ENCODE assay signal across 9 cellular contexts in genomic region chr18:66616523-66616983, GRCh38. TPM values are rescaled to one million over a fixed set of nuclear protein-coding genes. Genes with fewer than 3 reads are reported as not detected.
A peak's percentile ranks its signal among the peaks of the same experiment; 100 is the strongest.
DNase-seq lines count a peak whose midpoint lies in the region; ATAC-seq and TF ChIP-seq lines count a peak whose summit lies in the region.
"Had no signal": no experiment of that assay in that cellular context is flagged by ENCODE, and none has a peak within 500 bp of the region (broad histone marks: within the 10 kb centered on the region; RNA-seq: fewer than 3 reads in every experiment).

No MANE protein-coding gene starts in this region.

- H3K4me3 ChIP-seq in HFF-Myc (replicated peaks; ENCODE audit: low read depth, low read length) (no peak overlapping the region), psoas muscle (no peak overlapping the region), thyroid gland (replicated peaks in 1 of 3) (no peak overlapping the region)

- TF ChIP-seq POLR2A in thyroid gland (IDR thresholded peaks at IDR 0.05): no peak

- H3K27me3 ChIP-seq in psoas muscle (ENCODE audit: insufficient read depth in 3 of 3, low read length in 2 of 3): no peaks in the 10 kb centered on the region
- no peaks in the 10 kb centered on the region for H3K27me3 ChIP-seq in thyroid gland

- no peaks in the 10 kb centered on the region for H3K4me1 ChIP-seq in psoas muscle
- no peaks in the 10 kb centered on the region for H3K4me1 ChIP-seq in thyroid gland

- H3K9me3 ChIP-seq in psoas muscle (no peaks in the 10 kb centered on the region), thyroid gland (no peaks in the 10 kb centered on the region)

- no peaks in the 10 kb centered on the region for H3K36me3 ChIP-seq in psoas muscle (ENCODE audit: insufficient read depth in 1 of 2, low read depth in 1 of 2)
- H3K36me3 ChIP-seq in thyroid gland: no peaks in the 10 kb centered on the region

- no peak overlapping the region for H3K27ac ChIP-seq in psoas muscle
- no peak overlapping the region for H3K27ac ChIP-seq in thyroid gland

- POLR2A ChIA-PET in GM10248 (lab: Yijun Ruan, JAX): no interaction called here

- intact Hi-C loops in psoas muscle (cut with DNase I) (no loop called here), thyroid gland (cut with DNase I) (no loop called here)

- no peak for ATAC-seq in psoas muscle

- CTCF ChIA-PET in GM10248 (lab: Yijun Ruan, JAX): no interaction called here

- DNase-seq in GM10248 (ENCODE audit: extremely low spot score) (no peak), HFF-Myc (ENCODE audit: extremely low read depth, low read depth) (no peak), NCI-H526 (lab: John Stamatoyannopoulos, UW) (peak; percentile 10 to 74), iPS DF 4.7 (ENCODE audit: extremely low read depth, low spot score) (peak; percentile 9), psoas muscle (no peak), thyroid gland (no peak), NOMO-1 treated with dmso at 0.1 percent for 144 hours (lab: John Stamatoyannopoulos, UW; ENCODE audit: unreplicated experiment) (no peak)
- DNase-seq in activated effector memory CD4-positive, alpha-beta T cell treated with anti-CD3 and anti-CD28 coated beads, Interleukin-2, amount 50 U/mL, for 16 hours: no peak

- 66 to 74% (median 66%) methylated on average over 4 of the region's 4 CpGs for WGBS in psoas muscle, 3 donors
- WGBS in thyroid gland, 2 donors: 51 to 64% methylated on average over 4 of the region's 4 CpGs

- TF ChIP-seq CTCF in GM10248 (IDR thresholded peaks at IDR 0.05; ENCODE audit: control extremely low read depth, extremely low read depth, low read depth, missing control alignments) (peak; percentile 35), HFF-Myc (IDR thresholded peaks at IDR 0.05; ENCODE audit: low read depth, low read length, missing control alignments) (peak; percentile 6), psoas muscle (IDR thresholded peaks at IDR 0.05) (no peak), thyroid gland (IDR thresholded peaks at IDR 0.05) (peak in 1 of 6 experiments; percentile 23)

RNA-seq across cellular contexts. Expression of gene CDH19, which starts 12.7 kb away (rescaled TPM):
- total RNA-seq in psoas muscle: under 1 TPM; 0.13 to 0.41 (median 0.28) TPM
- polyA plus RNA-seq in psoas muscle: under 1 TPM; 0.17 to 0.32 (median 0.24) TPM
- 1 to 10 TPM in 3 of 4 donors, under 1 TPM in 1; 0.78 to 4.7 (median 2.2) TPM for total RNA-seq in thyroid gland
- total RNA-seq: pulmonary artery endothelial cell had no signal

Comparison
In these comparisons a context has a peak if more than half of its experiments do, and no peak if none do; other contexts are left out.
1. DNase-seq: peak in NCI-H526 (2 of 2) and iPS DF 4.7 (single experiment); none in GM10248 (single experiment), HFF-Myc (single experiment), psoas muscle (0 of 2), thyroid gland (0 of 2), activated effector memory CD4-positive, alpha-beta T cell treated with anti-CD3 and anti-CD28 coated beads, Interleukin-2, amount 50 U/mL, for 16 hours (single experiment) and NOMO-1 treated with dmso at 0.1 percent for 144 hours (single experiment).